9 cellular contexts compared by ENCODE assay signal in genomic region chr7:134701272-134701671, GRCh38. TPM values are rescaled to one million over a fixed set of nuclear protein-coding genes. Genes with fewer than 3 reads are reported as not detected.
DNase-seq lines count a peak whose midpoint lies in the region; ATAC-seq and TF ChIP-seq lines count a peak whose summit lies in the region.
"Had no signal": no experiment of that assay in that cellular context is flagged by ENCODE, and none has a peak within 500 bp of the region (broad histone marks: within the 10 kb centered on the region; RNA-seq: fewer than 3 reads in every experiment).

No MANE protein-coding gene starts in this region.

- no peaks in the 10 kb centered on the region for H3K27me3 ChIP-seq in Loucy (ENCODE audit: insufficient read depth, low read length, poor library complexity, severe bottlenecking)

- no peaks in the 10 kb centered on the region for H3K4me1 ChIP-seq in Loucy (ENCODE audit: insufficient read depth, low read length, poor library complexity, severe bottlenecking)

- no peak overlapping the region for H3K4me3 Mint-ChIP-seq in osteocyte (ENCODE audit: unreplicated experiment)
- H3K4me3 Mint-ChIP-seq: CD14-positive monocyte had no signal

- H3K36me3 ChIP-seq in Loucy (ENCODE audit: insufficient read depth, low read length), result no peaks in the 10 kb centered on the region

- no peaks in the 10 kb centered on the region for H3K9me3 Mint-ChIP-seq in osteocyte (ENCODE audit: unreplicated experiment)
- H3K9me3 Mint-ChIP-seq: CD14-positive monocyte had no signal

- H4K20me1 ChIP-seq in Loucy (ENCODE audit: insufficient read depth, low read length, poor library complexity, severe bottlenecking), result no peaks in the 10 kb centered on the region

- H3K27ac Mint-ChIP-seq in osteocyte (ENCODE audit: unreplicated experiment), result no peak overlapping the region

- H3K9ac ChIP-seq in Loucy (ENCODE audit: low read depth, low read length, poor library complexity, severe bottlenecking), result no peak overlapping the region

- H3K4me2 ChIP-seq in Loucy (ENCODE audit: low read depth, low read length, poor library complexity, severe bottlenecking), result no peak overlapping the region

- no peaks in the 10 kb centered on the region for H3K27me3 Mint-ChIP-seq in osteocyte (ENCODE audit: unreplicated experiment)

- no peaks in the 10 kb centered on the region for H3K36me3 Mint-ChIP-seq in osteocyte (ENCODE audit: unreplicated experiment)
- H3K36me3 Mint-ChIP-seq: CD14-positive monocyte had no signal

- no peaks in the 10 kb centered on the region for H3K9me3 ChIP-seq in Loucy (ENCODE audit: insufficient read depth, low read depth, low read length)

- ATAC-seq in HG02870 (IDR thresholded peaks at IDR 0.05; ENCODE audit: unreplicated experiment) (no peak), HG03139 (IDR thresholded peaks at IDR 0.05; ENCODE audit: unreplicated experiment) (no peak)

- no peaks in the 10 kb centered on the region for H3F3A ChIP-seq in Loucy (ENCODE audit: low read depth)

- peak; percentile 82 for TF ChIP-seq CTCF in Loucy (conservative IDR thresholded peaks at IDR 0.05; ENCODE audit: low read length)
- TF ChIP-seq CTCF in osteocyte (IDR thresholded peaks at IDR 0.05), result peak; percentile 41

- H3K79me2 ChIP-seq in Loucy (ENCODE audit: insufficient read depth, low read length), result no peaks in the 10 kb centered on the region

- H3K4me1 Mint-ChIP-seq in osteocyte (ENCODE audit: unreplicated experiment), result peaks cover 71% of the 10 kb centered on the region
- H3K4me1 Mint-ChIP-seq: CD14-positive monocyte had no signal

- H3K4me3 ChIP-seq in Loucy (ENCODE audit: low read length, poor library complexity, severe bottlenecking), result no peak overlapping the region

- H3K9me2 ChIP-seq in Loucy (replicated peaks; ENCODE audit: low read depth, low read length), result no peaks in the 10 kb centered on the region

- 0 out of 2 replicates have a peak overlapping the region, but pooled peaks have one; percentile 14 for H2AFZ ChIP-seq in Loucy (ENCODE audit: low read length)

- peak; percentile 12 for DNase-seq in NCI-H2171 treated with DMSO at 0.1 percent for 48 hours (lab: John Stamatoyannopoulos, UW)
- DNase-seq in NCI-H2171 (lab: John Stamatoyannopoulos, UW), result no peak
- peak; percentile 13 for DNase-seq in cerebellar cortex (ENCODE audit: low spot score)
- DNase-seq in osteocyte (ENCODE audit: extremely low spot score, unreplicated experiment), result no peak
- no peak for DNase-seq in NCI-H345 (lab: John Stamatoyannopoulos, UW)

RNA-seq across cellular contexts. Expression of gene BPGM, which starts 54.6 kb away (rescaled TPM):
- total RNA-seq in osteocyte, result 11.6 and 13.3 TPM in 2 replicates

Comparison
In these comparisons a context has a peak if more than half of its experiments do, and no peak if none do; other contexts are left out.
1. DNase-seq: peak in NCI-H2171 treated with DMSO at 0.1 percent for 48 hours (single experiment) and cerebellar cortex (single experiment); none in NCI-H2171 (single experiment), osteocyte (single experiment) and NCI-H345 (single experiment).